22 cellular contexts compared by ENCODE assay signal in genomic region chr7:1325646-1326510, GRCh38.
DNase-seq lines count a peak whose midpoint lies in the region; ATAC-seq, FAIRE-seq and TF ChIP-seq lines count a peak whose summit lies in the region.
"Had no signal": no experiment of that assay in that cellular context is flagged by ENCODE, and none has a peak within 500 bp of the region (broad histone marks: within the 10 kb centered on the region; RNA-seq: fewer than 3 reads in every experiment).

No MANE protein-coding gene starts in this region.

- no peak for FAIRE-seq in HepG2 (lab: Jason Lieb, UNC)
- FAIRE-seq: G401.6, GM12892, HTR-8/SVneo had no signal

- H3K27ac ChIP-seq in HepG2 (ENCODE audit: extremely low read length, insufficient read depth, low read length) (no peak overlapping the region), right lobe of liver (no peak overlapping the region), Panc1 (ENCODE audit: low read length) (no peak overlapping the region), lower lobe of right lung (no peak overlapping the region)
- H3K27ac ChIP-seq: BLaER1 treated with 17β-estradiol and CSF1 and Interleukin-3, amounts not matched to agents 10 nM and 100 nM; PC-9; RWPE1; SJSA1 had no signal

- no peak for TF ChIP-seq POLR2A in HepG2 (IDR thresholded peaks at IDR 0.05; ENCODE audit: insufficient read depth in 1 of 2, low read depth in 2 of 2, low read length in 2 of 2)
- TF ChIP-seq POLR2A in right lobe of liver (IDR thresholded peaks at IDR 0.05) = no peak

- H3K4me2 ChIP-seq in HepG2 (ENCODE audit: low read depth, low read length) = no peak overlapping the region
- H3K4me2 ChIP-seq: BLaER1 treated with 17β-estradiol and CSF1 and Interleukin-3, amounts not matched to agents 10 nM and 100 nM; PC-9 had no signal

- BruUV-seq in HepG2 (replicated peaks; lab: Mats Ljungman, UMichigan) = no TSS peak
- no TSS peak for BruUV-seq in Panc1 (replicated peaks; lab: Mats Ljungman, UMichigan)

- TF ChIP-seq RAD21 in HepG2 (CRISPR knock-in tag; IDR thresholded peaks at IDR 0.05) = no peak

- peaks cover 20 to 53% of the 10 kb centered on the region in 2 experiments; a peak in 3 of 5 replicates for H3K27me3 ChIP-seq in HepG2 (ENCODE audit: control insufficient read depth in 1 of 2, insufficient read depth in 2 of 2, low read length in 2 of 2)
- no peaks in the 10 kb centered on the region for H3K27me3 ChIP-seq in right lobe of liver
- H3K27me3 ChIP-seq in Panc1 (ENCODE audit: control insufficient read depth, insufficient read depth, low read length) = no peaks in the 10 kb centered on the region
- H3K27me3 ChIP-seq in lower lobe of right lung (ENCODE audit: low read depth) = peaks cover 56% of the 10 kb centered on the region

- H3K4me1 ChIP-seq in HepG2 (ENCODE audit: insufficient read depth, low read length) (peaks cover 3% of the 10 kb centered on the region; the same call in 1 of the 2 replicates), right lobe of liver (no peaks in the 10 kb centered on the region), Panc1 (ENCODE audit: control insufficient read depth, insufficient read depth, low read length) (no peaks in the 10 kb centered on the region), lower lobe of right lung (no peaks in the 10 kb centered on the region)
- H3K4me1 ChIP-seq: SJSA1 had no signal

- H4K20me1 ChIP-seq in HepG2 (ENCODE audit: insufficient read depth, low read length) = no peaks in the 10 kb centered on the region

- H3K36me3 ChIP-seq in HepG2 (replicated peaks in 1 of 2; ENCODE audit: control insufficient read depth in 1 of 2, insufficient read depth in 2 of 2, low read length in 2 of 2) (no peaks in the 10 kb centered on the region), right lobe of liver (no peaks in the 10 kb centered on the region), Panc1 (ENCODE audit: control insufficient read depth, insufficient read depth, low read length) (no peaks in the 10 kb centered on the region), lower lobe of right lung (no peaks in the 10 kb centered on the region)
- H3K36me3 ChIP-seq: BLaER1 treated with 17β-estradiol and CSF1 and Interleukin-3, amounts not matched to agents 10 nM and 100 nM; SJSA1 had no signal

- H2AFZ ChIP-seq in HepG2 (ENCODE audit: low read length) = no peak overlapping the region
- H2AFZ ChIP-seq: PC-9 had no signal

- in situ Hi-C loops in HepG2 (cut with HindIII; ENCODE audit: extremely low pct_ligation_motif_present, low pct_unique_long_range_greater_than_20kb) (no loop called here), Panc1 (cut with HindIII; ENCODE audit: low pct_unique_long_range_greater_than_20kb, low sequenced_read_pairs) (no loop called here)

- H3K9me3 ChIP-seq in HepG2 (ENCODE audit: low read length) (no peaks in the 10 kb centered on the region), right lobe of liver (no peaks in the 10 kb centered on the region), Panc1 (ENCODE audit: control insufficient read depth, insufficient read depth, low read depth, low read length) (no peaks in the 10 kb centered on the region), lower lobe of right lung (no peaks in the 10 kb centered on the region)
- H3K9me3 ChIP-seq: BLaER1 treated with 17β-estradiol and CSF1 and Interleukin-3, amounts not matched to agents 10 nM and 100 nM; SJSA1 had no signal

- TF ChIP-seq EP300 in HepG2 (IDR thresholded peaks at IDR 0.05; ENCODE audit: low read depth in 2 of 2, low read length in 2 of 2) = no peak
- TF ChIP-seq EP300 in HepG2 (CRISPR knock-in tag; IDR thresholded peaks at IDR 0.05; ENCODE audit: borderline replicate concordance) = no peak

- H3K9ac ChIP-seq in HepG2 (ENCODE audit: insufficient read depth, low read depth, low read length) = no peak overlapping the region
- H3K9ac ChIP-seq: BLaER1 treated with 17β-estradiol and CSF1 and Interleukin-3, amounts not matched to agents 10 nM and 100 nM had no signal

- no peak for TF ChIP-seq CTCF in HepG2 (CRISPR knock-in tag; IDR thresholded peaks at IDR 0.05)
- TF ChIP-seq CTCF in right lobe of liver (IDR thresholded peaks at IDR 0.05) = no peak
- no peak for TF ChIP-seq CTCF in Panc1 (IDR thresholded peaks at IDR 0.05)
- TF ChIP-seq CTCF in lower lobe of right lung (IDR thresholded peaks at IDR 0.05) = no peak

- H3K4me3 ChIP-seq in HepG2 (replicated peaks in 1 of 3; ENCODE audit: insufficient read depth in 1 of 3, low read depth in 2 of 3, low read length in 3 of 3) (no peak overlapping the region), right lobe of liver (no peak overlapping the region), Panc1 (ENCODE audit: low read depth in 2 of 2, low read length in 2 of 2) (no peak overlapping the region), lower lobe of right lung (no peak overlapping the region)
- H3K4me3 ChIP-seq: BLaER1 treated with 17β-estradiol and CSF1 and Interleukin-3, amounts not matched to agents 10 nM and 100 nM; PC-9; SJSA1 had no signal

- POLR2A ChIA-PET in HepG2 (lab: Yijun Ruan, JAX) = no interaction called here
- POLR2A ChIA-PET in Panc1 (lab: Charles Lee) = no interaction called here

- 13% methylated on average over 12 of the region's 33 CpGs for WGBS in HepG2 (ENCODE audit: low lambda C conversion rate)
- WGBS in right lobe of liver (ENCODE audit: insufficient coverage, low coverage, low lambda C conversion rate, missing lambda C conversion rate) = 40% methylated on average over 3 of the region's 33 CpGs

- intact Hi-C loops in HepG2 (cut with micrococcal nuclease; ENCODE audit: unreplicated experiment) = no loop called here
- intact Hi-C loops in right lobe of liver (cut with DNase I) = no loop called here
- intact Hi-C loops in Panc1 (cut with micrococcal nuclease; ENCODE audit: unreplicated experiment) = no loop called here
- intact Hi-C loops in lower lobe of right lung (cut with DNase I) = no loop called here

- ATAC-seq in HepG2 (peak; percentile 14; the same call in 1 of the 3 replicates), right lobe of liver (no peak), Panc1 (0 out of 2 replicates have a peak, but pooled peaks have one; percentile 21), lower lobe of right lung (no peak), GM21360 (IDR thresholded peaks at IDR 0.05; ENCODE audit: unreplicated experiment) (no peak)
- ATAC-seq: CD8-positive, alpha-beta T cell had no signal

- no peaks in the 10 kb centered on the region for H3K79me2 ChIP-seq in HepG2 (ENCODE audit: insufficient read depth, low read length)

- DNase-seq in HepG2 (ENCODE audit: low spot score) (no peak), right lobe of liver (no peak), Panc1 (ENCODE audit: low read depth, low spot score) (no peak), lower lobe of right lung (peak; percentile 34), NCI-H524 treated with DMSO at 0.1 percent for 48 hours (lab: John Stamatoyannopoulos, UW) (no peak), cerebellum (ENCODE audit: low spot score) (no peak)
- DNase-seq: ACHN; CD8-positive, alpha-beta T cell; GOT3; Karpas-422; MV-4-11; NCI-H1105 treated with DMSO at 0.1 percent for 48 hours; NCI-H2029 treated with DMSO at 0.1 percent for 48 hours; NCI-H2171 treated with DMSO at 0.1 percent for 48 hours; PC-9 had no signal

- CTCF ChIA-PET in HepG2 (lab: Yijun Ruan, JAX; ENCODE audit: low intra/inter-chr PET ratio, low total read pairs) (no interaction called here), Panc1 (lab: Charles Lee) (no interaction called here)

TF ChIP-seq in HepG2, 621 proteins besides CTCF, POLR2A, EP300 and RAD21:
- TF ChIP-seq ONECUT2 (CRISPR knock-in tag; IDR thresholded peaks at IDR 0.05) (0 out of 2 replicates have a peak, but pooled peaks have one; percentile 13), ZNF317 (CRISPR knock-in tag; IDR thresholded peaks at IDR 0.05) (no peak), ZNF629 (CRISPR knock-in tag; conservative IDR thresholded peaks at IDR 0.05) (peak; percentile 35; the same call in 1 of the 2 replicates), ETV6 (CRISPR knock-in tag; conservative IDR thresholded peaks at IDR 0.05) (no peak)
TF ChIP-seq in HepG2: peak in this region for 2.

Comparison
In these comparisons a context has a peak if more than half of its experiments do, and no peak if none do; other contexts are left out.
1. ATAC-seq: peak in HepG2 (single experiment) and Panc1 (single experiment); none in right lobe of liver (0 of 4), lower lobe of right lung (0 of 2) and GM21360 (single experiment).